In the genomic region with DNA sequence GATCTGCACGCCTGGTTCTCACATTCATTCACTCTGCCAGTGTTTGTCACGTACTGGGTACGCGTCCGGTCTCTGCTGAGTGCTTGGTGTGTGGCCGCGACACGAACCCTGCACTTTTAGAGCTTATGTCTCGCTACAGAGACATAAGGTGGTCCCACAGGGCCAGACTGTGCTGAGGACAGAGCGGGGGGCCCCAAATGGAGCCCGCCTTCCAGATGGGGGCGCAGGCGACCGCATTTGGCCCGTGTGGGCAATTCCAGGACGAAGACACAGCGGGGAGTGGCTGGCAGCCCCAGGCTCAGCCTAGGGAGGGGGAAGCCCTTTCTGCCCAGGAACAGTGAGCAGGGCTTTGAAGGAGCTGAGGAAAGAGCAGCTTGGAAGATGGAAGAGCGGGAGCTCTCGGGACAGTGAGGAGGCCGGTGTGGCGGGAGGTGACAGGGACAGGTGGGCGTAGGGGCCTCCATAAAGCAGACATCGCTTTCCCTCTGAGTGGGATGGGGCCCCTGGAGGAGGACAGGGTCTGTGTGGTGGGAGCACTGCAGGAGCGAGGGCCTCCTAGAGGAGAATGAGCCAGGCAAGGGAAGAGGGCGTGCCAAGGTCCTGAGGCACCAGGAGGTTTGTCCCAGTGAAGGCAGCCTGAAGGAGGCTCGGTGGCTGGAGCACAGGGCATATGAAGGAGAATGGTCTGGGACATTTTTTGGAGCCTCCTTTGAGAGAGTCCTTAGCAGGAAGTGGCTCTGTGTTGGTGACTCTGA, we compare ENCODE assay signal across 1 cellular context.
A peak's percentile ranks its signal among the peaks of the same experiment; 100 is the strongest.
TF ChIP-seq lines count a peak whose summit lies in the region.

No MANE protein-coding gene starts in this region.

TF ChIP-seq in HepG2, 621 proteins besides CTCF, POLR2A, EP300 and RAD21 (continued from another document):
- TF ChIP-seq, protein P1, sequence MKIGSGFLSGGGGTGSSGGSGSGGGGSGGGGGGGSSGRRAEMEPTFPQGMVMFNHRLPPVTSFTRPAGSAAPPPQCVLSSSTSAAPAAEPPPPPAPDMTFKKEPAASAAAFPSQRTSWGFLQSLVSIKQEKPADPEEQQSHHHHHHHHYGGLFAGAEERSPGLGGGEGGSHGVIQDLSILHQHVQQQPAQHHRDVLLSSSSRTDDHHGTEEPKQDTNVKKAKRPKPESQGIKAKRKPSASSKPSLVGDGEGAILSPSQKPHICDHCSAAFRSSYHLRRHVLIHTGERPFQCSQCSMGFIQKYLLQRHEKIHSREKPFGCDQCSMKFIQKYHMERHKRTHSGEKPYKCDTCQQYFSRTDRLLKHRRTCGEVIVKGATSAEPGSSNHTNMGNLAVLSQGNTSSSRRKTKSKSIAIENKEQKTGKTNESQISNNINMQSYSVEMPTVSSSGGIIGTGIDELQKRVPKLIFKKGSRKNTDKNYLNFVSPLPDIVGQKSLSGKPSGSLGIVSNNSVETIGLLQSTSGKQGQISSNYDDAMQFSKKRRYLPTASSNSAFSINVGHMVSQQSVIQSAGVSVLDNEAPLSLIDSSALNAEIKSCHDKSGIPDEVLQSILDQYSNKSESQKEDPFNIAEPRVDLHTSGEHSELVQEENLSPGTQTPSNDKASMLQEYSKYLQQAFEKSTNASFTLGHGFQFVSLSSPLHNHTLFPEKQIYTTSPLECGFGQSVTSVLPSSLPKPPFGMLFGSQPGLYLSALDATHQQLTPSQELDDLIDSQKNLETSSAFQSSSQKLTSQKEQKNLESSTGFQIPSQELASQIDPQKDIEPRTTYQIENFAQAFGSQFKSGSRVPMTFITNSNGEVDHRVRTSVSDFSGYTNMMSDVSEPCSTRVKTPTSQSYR (CRISPR knock-in tag; IDR thresholded peaks at IDR 0.05; ENCODE audit: borderline replicate concordance) = no peak
- TF ChIP-seq TP53 (CRISPR knock-in tag; conservative IDR thresholded peaks at IDR 0.05) (no peak), CBX2 (IDR thresholded peaks at IDR 0.05; ENCODE audit: low read depth, low read length) (no peak), CBX2 (CRISPR knock-in tag; IDR thresholded peaks at IDR 0.05; ENCODE audit: low read depth) (no peak), FOXJ3 (CRISPR knock-in tag; IDR thresholded peaks at IDR 0.05; ENCODE audit: borderline replicate concordance) (no peak), FOXM1 (CRISPR knock-in tag; IDR thresholded peaks at IDR 0.05) (no peak), KDM5A (IDR thresholded peaks at IDR 0.05; ENCODE audit: borderline replicate concordance, low read length) (no peak), MTA1 (CRISPR knock-in tag; IDR thresholded peaks at IDR 0.05; ENCODE audit: borderline replicate concordance) (0 out of 2 replicates have a peak, but pooled peaks have one; percentile 20)
- TF ChIP-seq, protein P2, sequence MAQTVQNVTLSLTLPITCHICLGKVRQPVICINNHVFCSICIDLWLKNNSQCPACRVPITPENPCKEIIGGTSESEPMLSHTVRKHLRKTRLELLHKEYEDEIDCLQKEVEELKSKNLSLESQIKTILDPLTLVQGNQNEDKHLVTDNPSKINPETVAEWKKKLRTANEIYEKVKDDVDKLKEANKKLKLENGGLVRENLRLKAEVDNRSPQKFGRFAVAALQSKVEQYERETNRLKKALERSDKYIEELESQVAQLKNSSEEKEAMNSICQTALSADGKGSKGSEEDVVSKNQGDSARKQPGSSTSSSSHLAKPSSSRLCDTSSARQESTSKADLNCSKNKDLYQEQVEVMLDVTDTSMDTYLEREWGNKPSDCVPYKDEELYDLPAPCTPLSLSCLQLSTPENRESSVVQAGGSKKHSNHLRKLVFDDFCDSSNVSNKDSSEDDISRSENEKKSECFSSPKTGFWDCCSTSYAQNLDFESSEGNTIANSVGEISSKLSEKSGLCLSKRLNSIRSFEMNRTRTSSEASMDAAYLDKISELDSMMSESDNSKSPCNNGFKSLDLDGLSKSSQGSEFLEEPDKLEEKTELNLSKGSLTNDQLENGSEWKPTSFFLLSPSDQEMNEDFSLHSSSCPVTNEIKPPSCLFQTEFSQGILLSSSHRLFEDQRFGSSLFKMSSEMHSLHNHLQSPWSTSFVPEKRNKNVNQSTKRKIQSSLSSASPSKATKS (CRISPR knock-in tag; IDR thresholded peaks at IDR 0.05) = no peak
- TF ChIP-seq, protein P3, sequence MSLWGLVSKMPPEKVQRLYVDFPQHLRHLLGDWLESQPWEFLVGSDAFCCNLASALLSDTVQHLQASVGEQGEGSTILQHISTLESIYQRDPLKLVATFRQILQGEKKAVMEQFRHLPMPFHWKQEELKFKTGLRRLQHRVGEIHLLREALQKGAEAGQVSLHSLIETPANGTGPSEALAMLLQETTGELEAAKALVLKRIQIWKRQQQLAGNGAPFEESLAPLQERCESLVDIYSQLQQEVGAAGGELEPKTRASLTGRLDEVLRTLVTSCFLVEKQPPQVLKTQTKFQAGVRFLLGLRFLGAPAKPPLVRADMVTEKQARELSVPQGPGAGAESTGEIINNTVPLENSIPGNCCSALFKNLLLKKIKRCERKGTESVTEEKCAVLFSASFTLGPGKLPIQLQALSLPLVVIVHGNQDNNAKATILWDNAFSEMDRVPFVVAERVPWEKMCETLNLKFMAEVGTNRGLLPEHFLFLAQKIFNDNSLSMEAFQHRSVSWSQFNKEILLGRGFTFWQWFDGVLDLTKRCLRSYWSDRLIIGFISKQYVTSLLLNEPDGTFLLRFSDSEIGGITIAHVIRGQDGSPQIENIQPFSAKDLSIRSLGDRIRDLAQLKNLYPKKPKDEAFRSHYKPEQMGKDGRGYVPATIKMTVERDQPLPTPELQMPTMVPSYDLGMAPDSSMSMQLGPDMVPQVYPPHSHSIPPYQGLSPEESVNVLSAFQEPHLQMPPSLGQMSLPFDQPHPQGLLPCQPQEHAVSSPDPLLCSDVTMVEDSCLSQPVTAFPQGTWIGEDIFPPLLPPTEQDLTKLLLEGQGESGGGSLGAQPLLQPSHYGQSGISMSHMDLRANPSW (CRISPR knock-in tag; IDR thresholded peaks at IDR 0.05; ENCODE audit: borderline replicate concordance) = no peak
- TF ChIP-seq, protein P4, sequence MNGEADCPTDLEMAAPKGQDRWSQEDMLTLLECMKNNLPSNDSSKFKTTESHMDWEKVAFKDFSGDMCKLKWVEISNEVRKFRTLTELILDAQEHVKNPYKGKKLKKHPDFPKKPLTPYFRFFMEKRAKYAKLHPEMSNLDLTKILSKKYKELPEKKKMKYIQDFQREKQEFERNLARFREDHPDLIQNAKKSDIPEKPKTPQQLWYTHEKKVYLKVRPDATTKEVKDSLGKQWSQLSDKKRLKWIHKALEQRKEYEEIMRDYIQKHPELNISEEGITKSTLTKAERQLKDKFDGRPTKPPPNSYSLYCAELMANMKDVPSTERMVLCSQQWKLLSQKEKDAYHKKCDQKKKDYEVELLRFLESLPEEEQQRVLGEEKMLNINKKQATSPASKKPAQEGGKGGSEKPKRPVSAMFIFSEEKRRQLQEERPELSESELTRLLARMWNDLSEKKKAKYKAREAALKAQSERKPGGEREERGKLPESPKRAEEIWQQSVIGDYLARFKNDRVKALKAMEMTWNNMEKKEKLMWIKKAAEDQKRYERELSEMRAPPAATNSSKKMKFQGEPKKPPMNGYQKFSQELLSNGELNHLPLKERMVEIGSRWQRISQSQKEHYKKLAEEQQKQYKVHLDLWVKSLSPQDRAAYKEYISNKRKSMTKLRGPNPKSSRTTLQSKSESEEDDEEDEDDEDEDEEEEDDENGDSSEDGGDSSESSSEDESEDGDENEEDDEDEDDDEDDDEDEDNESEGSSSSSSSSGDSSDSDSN (CRISPR knock-in tag; IDR thresholded peaks at IDR 0.05) = no peak
- TF ChIP-seq, protein P5, sequence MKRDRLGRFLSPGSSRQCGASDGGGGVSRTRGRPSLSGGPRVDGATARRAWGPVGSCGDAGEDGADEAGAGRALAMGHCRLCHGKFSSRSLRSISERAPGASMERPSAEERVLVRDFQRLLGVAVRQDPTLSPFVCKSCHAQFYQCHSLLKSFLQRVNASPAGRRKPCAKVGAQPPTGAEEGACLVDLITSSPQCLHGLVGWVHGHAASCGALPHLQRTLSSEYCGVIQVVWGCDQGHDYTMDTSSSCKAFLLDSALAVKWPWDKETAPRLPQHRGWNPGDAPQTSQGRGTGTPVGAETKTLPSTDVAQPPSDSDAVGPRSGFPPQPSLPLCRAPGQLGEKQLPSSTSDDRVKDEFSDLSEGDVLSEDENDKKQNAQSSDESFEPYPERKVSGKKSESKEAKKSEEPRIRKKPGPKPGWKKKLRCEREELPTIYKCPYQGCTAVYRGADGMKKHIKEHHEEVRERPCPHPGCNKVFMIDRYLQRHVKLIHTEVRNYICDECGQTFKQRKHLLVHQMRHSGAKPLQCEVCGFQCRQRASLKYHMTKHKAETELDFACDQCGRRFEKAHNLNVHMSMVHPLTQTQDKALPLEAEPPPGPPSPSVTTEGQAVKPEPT (CRISPR knock-in tag; IDR thresholded peaks at IDR 0.05; ENCODE audit: low read depth) = no peak
- TF ChIP-seq, protein P6, sequence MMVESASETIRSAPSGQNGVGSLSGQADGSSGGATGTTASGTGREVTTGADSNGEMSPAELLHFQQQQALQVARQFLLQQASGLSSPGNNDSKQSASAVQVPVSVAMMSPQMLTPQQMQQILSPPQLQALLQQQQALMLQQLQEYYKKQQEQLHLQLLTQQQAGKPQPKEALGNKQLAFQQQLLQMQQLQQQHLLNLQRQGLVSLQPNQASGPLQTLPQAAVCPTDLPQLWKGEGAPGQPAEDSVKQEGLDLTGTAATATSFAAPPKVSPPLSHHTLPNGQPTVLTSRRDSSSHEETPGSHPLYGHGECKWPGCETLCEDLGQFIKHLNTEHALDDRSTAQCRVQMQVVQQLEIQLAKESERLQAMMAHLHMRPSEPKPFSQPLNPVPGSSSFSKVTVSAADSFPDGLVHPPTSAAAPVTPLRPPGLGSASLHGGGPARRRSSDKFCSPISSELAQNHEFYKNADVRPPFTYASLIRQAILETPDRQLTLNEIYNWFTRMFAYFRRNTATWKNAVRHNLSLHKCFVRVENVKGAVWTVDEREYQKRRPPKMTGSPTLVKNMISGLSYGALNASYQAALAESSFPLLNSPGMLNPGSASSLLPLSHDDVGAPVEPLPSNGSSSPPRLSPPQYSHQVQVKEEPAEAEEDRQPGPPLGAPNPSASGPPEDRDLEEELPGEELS (CRISPR knock-in tag; IDR thresholded peaks at IDR 0.05) = no peak
